Comparison of ENCODE assay signal across 1 cellular context in the genomic region with DNA sequence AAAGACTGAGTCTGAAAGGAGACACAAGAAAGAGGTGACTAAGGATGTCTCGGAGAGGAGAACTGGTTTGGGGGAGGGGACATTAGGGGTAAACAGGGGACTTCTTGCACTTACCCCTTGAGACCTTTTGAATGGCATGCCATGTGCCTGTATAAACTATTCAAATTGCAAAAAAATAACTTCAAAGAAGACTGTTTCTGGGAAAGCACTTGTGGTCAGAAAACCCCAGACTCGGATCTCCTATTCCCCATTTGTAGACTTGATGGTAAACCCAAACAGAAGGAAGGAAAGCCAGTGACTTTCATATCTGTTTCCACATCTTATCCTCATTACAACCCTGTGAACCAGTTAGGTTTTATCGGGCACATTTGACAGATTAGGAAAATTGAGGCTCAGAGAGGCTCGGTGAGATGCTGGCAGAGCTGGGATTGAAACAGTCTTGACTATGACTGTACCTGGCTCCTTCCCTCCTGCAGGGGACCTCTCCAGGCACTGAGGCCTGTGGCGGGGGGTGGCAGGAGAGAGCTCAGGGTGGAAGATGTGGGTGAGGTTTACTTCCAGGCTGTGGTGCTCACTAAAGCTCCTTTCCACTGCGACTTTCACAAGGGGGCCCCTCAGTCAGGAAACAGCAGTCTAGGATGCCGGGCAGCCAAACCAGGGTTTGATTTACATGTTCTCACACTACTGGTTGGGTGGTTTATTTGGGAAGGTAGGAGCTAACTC.
TF ChIP-seq lines count a peak whose summit lies in the region.

No MANE protein-coding gene starts in this region.

TF ChIP-seq in K562, 482 proteins besides CTCF, POLR2A, EP300 and RAD21:
- TF ChIP-seq RCOR1 (IDR thresholded peaks at IDR 0.05; ENCODE audit: borderline replicate concordance in 1 of 2, low read depth in 2 of 2, low read length in 2 of 2) (0 out of 4 replicates have a peak, but pooled peaks of 1 of the 2 experiments have one; percentile 5), HMG20B (CRISPR knock-in tag; IDR thresholded peaks at IDR 0.05) (no peak), RBM15 (IDR thresholded peaks at IDR 0.05; ENCODE audit: insufficient read depth, low read length) (no peak), NCOA1 (IDR thresholded peaks at IDR 0.05; ENCODE audit: low read depth) (no peak)
TF ChIP-seq in K562: peak in this region for 1.
